ENCODE assay signal across 16 cellular contexts in the genomic region with DNA sequence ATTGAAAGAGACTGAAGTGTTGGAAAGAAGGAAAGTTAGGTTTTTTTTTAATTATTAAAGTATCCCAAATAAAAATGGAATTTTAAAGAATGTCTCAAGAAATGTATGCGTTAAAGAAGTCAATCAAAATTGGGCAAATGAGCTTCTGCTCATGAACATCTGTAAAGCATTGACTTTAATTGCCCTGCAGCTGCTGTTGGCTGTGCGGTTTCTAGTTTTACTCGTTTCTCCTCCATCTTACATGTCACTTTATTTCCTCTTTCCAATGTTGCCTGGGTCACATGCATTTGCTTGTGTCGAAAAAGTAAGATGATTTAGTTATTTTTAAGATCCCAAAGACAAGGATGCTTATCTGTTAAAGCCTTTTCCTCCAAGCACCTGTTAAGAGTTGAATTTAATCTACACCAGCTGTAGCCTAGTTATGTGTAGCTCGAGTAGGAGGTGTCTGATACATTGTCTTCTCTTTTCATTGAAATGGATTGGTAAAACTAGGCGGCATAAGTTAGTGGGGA.
"Had no signal": no experiment of that assay in that cellular context is flagged by ENCODE, and none has a peak within 500 bp of the region (broad histone marks: within the 10 kb centered on the region; RNA-seq: fewer than 3 reads in every experiment).

No MANE protein-coding gene starts in this region.

- H3K9me3 Mint-ChIP-seq: activated B cell treated with CpG ODN at 0.5 μM for 24 hours; activated T-helper 1 cell treated with anti-CD3 and anti-CD28 coated beads, Interleukin-12 subunit alpha, Interleukin-12 subunit beta, Interleukin-2, Interleukin-4 antibody, amounts not matched to agents 30 ng/mL and 10 ng/mL and 1 ng/mL, durations not matched to agents 14 hours and 24 hours and 36 hours had no signal

- H3K4me1 ChIP-seq: left lung, tibial nerve had no signal

- DNase-seq: activated B cell treated with CpG ODN at 0.5 μM for 24 hours; activated CD4-positive, alpha-beta memory T cell treated with anti-CD3 and anti-CD28 coated beads for 36 hours; activated CD4-positive, alpha-beta T cell treated with anti-CD3 and anti-CD28 coated beads for 4 hours; activated T-cell treated with anti-CD3 and anti-CD28 coated beads for 4 hours; dermis blood vessel endothelial cell; foreskin keratinocyte; hippocampal formation; kidney; left lung; T-helper 9 cell had no signal

- H3K4me3 ChIP-seq: left lung, skin epidermis, tibial nerve had no signal

- H3K27ac Mint-ChIP-seq: activated B cell treated with CpG ODN at 0.5 μM for 24 hours; activated CD4-positive, alpha-beta memory T cell treated with anti-CD3 and anti-CD28 coated beads for 36 hours; activated naive CD8-positive, alpha-beta T cell; activated T-helper 1 cell treated with anti-CD3 and anti-CD28 coated beads, Interleukin-12 subunit alpha, Interleukin-12 subunit beta, Interleukin-2, Interleukin-4 antibody, amounts not matched to agents 30 ng/mL and 10 ng/mL and 1 ng/mL, durations not matched to agents 14 hours and 24 hours and 36 hours; mesothelial cell of epicardium; stimulated activated naive CD8-positive, alpha-beta T cell treated with anti-CD3 and anti-CD28 coated beads, Interleukin-15, Interleukin-2, amounts not matched to agents 100 ng/mL and 50 ng/mL, for 24 hours had no signal

- H3K27ac ChIP-seq: foreskin keratinocyte, left lung, skin epidermis had no signal

- H3K27me3 ChIP-seq: foreskin keratinocyte, left lung, tibial nerve had no signal

- H3K4me1 Mint-ChIP-seq: activated B cell treated with CpG ODN at 0.5 μM for 24 hours, mesothelial cell of epicardium had no signal

- H3K9me3 ChIP-seq: left lung had no signal

- H3K27me3 Mint-ChIP-seq: activated B cell treated with CpG ODN at 0.5 μM for 24 hours; activated CD4-positive, alpha-beta memory T cell treated with anti-CD3 and anti-CD28 coated beads for 36 hours; activated naive CD8-positive, alpha-beta T cell; stimulated activated naive CD8-positive, alpha-beta T cell treated with anti-CD3 and anti-CD28 coated beads, Interleukin-15, Interleukin-2, amounts not matched to agents 100 ng/mL and 50 ng/mL, for 24 hours had no signal

- H3K36me3 Mint-ChIP-seq: mesothelial cell of epicardium had no signal

- H3K36me3 ChIP-seq: left lung, tibial nerve had no signal

- H3K4me3 Mint-ChIP-seq: activated B cell treated with CpG ODN at 0.5 μM for 24 hours; activated CD4-positive, alpha-beta memory T cell treated with anti-CD3 and anti-CD28 coated beads for 36 hours; activated naive CD8-positive, alpha-beta T cell; activated T-helper 1 cell treated with anti-CD3 and anti-CD28 coated beads, Interleukin-12 subunit alpha, Interleukin-12 subunit beta, Interleukin-2, Interleukin-4 antibody, amounts not matched to agents 30 ng/mL and 10 ng/mL and 1 ng/mL, durations not matched to agents 14 hours and 24 hours and 36 hours; mesothelial cell of epicardium; stimulated activated naive CD8-positive, alpha-beta T cell treated with anti-CD3 and anti-CD28 coated beads, Interleukin-15, Interleukin-2, amounts not matched to agents 100 ng/mL and 50 ng/mL, for 24 hours had no signal
